In the genomic region with DNA sequence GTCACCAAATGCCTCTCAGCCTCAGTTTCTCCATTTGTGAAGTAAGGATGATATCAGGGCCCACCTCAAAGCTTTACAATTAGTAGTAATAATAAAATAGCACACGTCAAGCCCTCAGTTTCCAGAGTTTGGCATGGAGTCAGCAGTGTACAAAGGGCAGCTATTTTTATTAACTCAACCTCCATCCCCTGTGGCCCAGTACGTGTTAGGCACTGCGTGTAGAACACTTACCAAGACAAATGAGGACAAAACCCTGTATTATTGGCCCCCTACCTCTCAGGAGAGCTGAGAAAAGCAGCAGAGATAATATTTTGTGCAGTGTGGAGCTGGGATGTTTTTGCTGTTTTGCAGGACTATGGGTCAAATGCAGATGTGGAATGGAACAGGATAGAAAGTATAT, we compare ENCODE assay signal across 29 cellular contexts.
"Had no signal": no experiment of that assay in that cellular context is flagged by ENCODE, and none has a peak within 500 bp of the region (broad histone marks: within the 10 kb centered on the region; RNA-seq: fewer than 3 reads in every experiment).

No MANE protein-coding gene starts in this region.

- ATAC-seq: naive thymus-derived CD8-positive, alpha-beta T cell; natural killer cell treated with Interleukin-12 subunit alpha and Interleukin-12 subunit beta and Interleukin-15 and Interleukin-18, amount 100 ng/mL, for 72 hours; psoas muscle; right lobe of liver; stimulated activated memory B cell treated with anti-CD40 and anti-IgM and Interleukin-4, amounts not matched to agents 10 μg/mL and 1 μg/mL and 100 μg/mL, for 72 hours; stimulated activated naive CD8-positive, alpha-beta T cell treated with anti-CD3 and anti-CD28 coated beads, Interleukin-15, amount 100 ng/mL, for 72 hours; stimulated activated naive CD8-positive, alpha-beta T cell treated with anti-CD3 and anti-CD28 coated beads, Interleukin-15, Interleukin-2, amounts not matched to agents 100 U/mL and 50 U/mL, for 24 hours; upper lobe of right lung had no signal

- H3K27me3 ChIP-seq: neural progenitor cell, ovary, right lobe of liver, sigmoid colon, spleen, suprapubic skin, testis, tibial artery, transverse colon, upper lobe of right lung, uterus had no signal

- H3K4me3 ChIP-seq: neural progenitor cell, ovary, psoas muscle, right lobe of liver, sigmoid colon, smooth muscle cell, spleen, suprapubic skin, testis, tibial artery, transverse colon, upper lobe of right lung, uterus had no signal

- DNase-seq: naive B cell; naive thymus-derived CD8-positive, alpha-beta T cell; occipital lobe; ovary; posterior cingulate gyrus; psoas muscle; right lobe of liver; sigmoid colon; spleen; stimulated activated CD4-positive, alpha-beta T cell treated with anti-CD3 and anti-CD28 coated beads, Interleukin-12 subunit alpha, Interleukin-12 subunit beta, amount 100 ng/mL, for 4 hours; stimulated activated CD4-positive, alpha-beta T cell treated with anti-CD3 and anti-CD28 coated beads, Interleukin-1b, Interleukin-23, amount 100 ng/mL, for 48 hours; stimulated activated CD4-positive, alpha-beta T cell treated with anti-CD3 and anti-CD28 coated beads, Interleukin-4, amount 100 ng/mL, for 1 hour; stimulated activated CD4-positive, alpha-beta T cell treated with anti-CD3 and anti-CD28 coated beads, Interleukin-4, amount 100 ng/mL, for 4 hours; stimulated activated CD8-positive, alpha-beta memory T cell treated with anti-CD3 and anti-CD28 coated beads, Interleukin-4, amount 100 ng/mL, for 48 hours; stimulated activated naive CD4-positive, alpha-beta T cell; stimulated activated naive CD8-positive, alpha-beta T cell treated with anti-CD3 and anti-CD28 coated beads, Interleukin-15, amount 100 ng/mL, for 72 hours; stimulated activated naive CD8-positive, alpha-beta T cell treated with anti-CD3 and anti-CD28 coated beads, Interleukin-15, Interleukin-2, amounts not matched to agents 100 U/mL and 50 U/mL, for 24 hours; substantia nigra; testis; tibial artery; transverse colon; upper lobe of right lung; uterus had no signal

- H3K9me3 ChIP-seq: ovary, psoas muscle, right lobe of liver, sigmoid colon, spleen, suprapubic skin, testis, tibial artery, transverse colon, upper lobe of right lung, uterus had no signal

- H3K36me3 ChIP-seq: neural progenitor cell, ovary, right lobe of liver, sigmoid colon, spleen, suprapubic skin, tibial artery, transverse colon, upper lobe of right lung, uterus had no signal

- H3K27ac ChIP-seq: neural progenitor cell, ovary, parathyroid adenoma, psoas muscle, right lobe of liver, sigmoid colon, spleen, suprapubic skin, testis, tibial artery, transverse colon, upper lobe of right lung, uterus had no signal

- H3K4me1 ChIP-seq: parathyroid adenoma, psoas muscle, right lobe of liver, sigmoid colon, spleen, suprapubic skin, testis, transverse colon, upper lobe of right lung, uterus had no signal
